38 cellular contexts compared by ENCODE assay signal in the genomic region with DNA sequence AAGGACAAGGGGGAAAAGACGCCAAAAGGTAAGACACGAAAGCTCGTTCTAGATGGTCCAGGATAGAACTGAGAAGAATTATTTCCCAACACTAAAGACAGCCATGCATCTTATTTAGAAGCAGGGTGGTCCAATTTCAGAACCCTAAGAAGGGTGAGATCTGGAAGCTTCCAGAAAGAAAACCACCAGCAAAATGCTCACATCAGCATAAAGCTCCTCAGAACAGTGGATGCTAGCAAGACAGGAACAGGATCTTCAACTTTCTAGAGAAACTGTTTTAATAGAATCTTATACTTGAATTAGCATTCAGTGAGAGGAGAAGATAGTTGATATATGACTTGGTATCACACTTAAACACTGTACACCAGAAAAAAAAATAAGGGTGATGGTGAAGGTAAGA.
"Had no signal": no experiment of that assay in that cellular context is flagged by ENCODE, and none has a peak within 500 bp of the region (broad histone marks: within the 10 kb centered on the region; RNA-seq: fewer than 3 reads in every experiment).

No MANE protein-coding gene starts in this region.

- H3K4me3 ChIP-seq: ascending aorta, cardiac muscle cell had no signal

- ATAC-seq: activated CD8-positive, alpha-beta T cell treated with anti-CD3 and anti-CD28 coated beads for 36 hours; activated naive CD8-positive, alpha-beta T cell treated with anti-CD3 and anti-CD28 coated beads, Interleukin-2, amount 50 U/mL, for 24 hours; activated T-cell treated with anti-CD3 and anti-CD28 coated beads, Interleukin-2, amount 50 U/mL, for 4 hours; activated T-helper 17 cell treated with anti-CD3 and anti-CD28 coated beads, Interleukin-2, amount 50 U/mL, for 72 hours had no signal

- H3K27me3 Mint-ChIP-seq: activated B cell treated with CpG ODN at 0.5 μM for 24 hours; activated CD4-positive, alpha-beta memory T cell treated with anti-CD3 and anti-CD28 coated beads for 36 hours; activated CD4-positive, alpha-beta T cell treated with anti-CD3 and anti-CD28 coated beads, Interleukin-2, amount 10 ng/mL, durations not matched to agents 24 days and 14 days; activated CD8-positive, alpha-beta T cell treated with anti-CD3 and anti-CD28 coated beads for 36 hours; activated naive CD4-positive, alpha-beta T cell treated with anti-CD3 and anti-CD28 coated beads, Interleukin-2, amount 10 ng/mL, durations not matched to agents 7 days and 5 days; activated naive CD4-positive, alpha-beta T cell treated with anti-CD3 and anti-CD28 coated beads, Interleukin-2, amount 50 U/mL, for 24 hours; activated naive CD8-positive, alpha-beta T cell; activated naive CD8-positive, alpha-beta T cell treated with anti-CD3 and anti-CD28 coated beads, Interleukin-2, amount 10 ng/mL, durations not matched to agents 7 days and 5 days; activated naive CD8-positive, alpha-beta T cell treated with anti-CD3 and anti-CD28 coated beads, Interleukin-2, amount 50 U/mL, for 24 hours; activated T-helper 17 cell treated with anti-CD3 and anti-CD28 coated beads, Interleukin-2, amount 50 U/mL, for 72 hours; central memory CD8-positive, alpha-beta T cell had no signal

- FAIRE-seq: bronchial epithelial cell, TTC549 had no signal

- H3K27ac ChIP-seq: ascending aorta, cardiac muscle cell, VCaP had no signal

- H3K27ac Mint-ChIP-seq: activated B cell treated with CpG ODN at 0.5 μM for 24 hours; activated CD4-positive, alpha-beta memory T cell treated with anti-CD3 and anti-CD28 coated beads for 36 hours; activated CD4-positive, alpha-beta T cell treated with anti-CD3 and anti-CD28 coated beads, Interleukin-2, amount 10 ng/mL, durations not matched to agents 24 days and 14 days; activated CD8-positive, alpha-beta T cell treated with anti-CD3 and anti-CD28 coated beads for 36 hours; activated naive CD4-positive, alpha-beta T cell treated with anti-CD3 and anti-CD28 coated beads, Interleukin-2, amount 10 ng/mL, durations not matched to agents 7 days and 5 days; activated naive CD4-positive, alpha-beta T cell treated with anti-CD3 and anti-CD28 coated beads, Interleukin-2, amount 50 U/mL, for 24 hours; activated naive CD8-positive, alpha-beta T cell; activated naive CD8-positive, alpha-beta T cell treated with anti-CD3 and anti-CD28 coated beads, Interleukin-2, amount 10 ng/mL, durations not matched to agents 7 days and 5 days; activated naive CD8-positive, alpha-beta T cell treated with anti-CD3 and anti-CD28 coated beads, Interleukin-2, amount 50 U/mL, for 24 hours; activated T-helper 1 cell treated with anti-CD3 and anti-CD28 coated beads, Interleukin-12 subunit alpha, Interleukin-12 subunit beta, Interleukin-2, Interleukin-4 antibody, amounts not matched to agents 30 ng/mL and 10 ng/mL and 1 ng/mL, durations not matched to agents 14 hours and 24 hours and 36 hours; activated T-helper 17 cell treated with anti-CD3 and anti-CD28 coated beads, Interleukin-2, amount 50 U/mL, for 72 hours; brain; T-helper 1 cell treated with Interleukin-12 subunit alpha and Interleukin-12 subunit beta and Interleukin-4 antibody, amounts not matched to agents 30 μg/mL and 1 μg/mL, for 36 hours; T-helper 2 cell treated with Interferon-gamma antibody and Interleukin-4, amounts not matched to agents 5 μg/mL and 100 μg/mL, for 36 hours had no signal

- H3K27me3 ChIP-seq: ascending aorta, cardiac muscle cell had no signal

- H3K4me1 Mint-ChIP-seq: activated B cell treated with CpG ODN at 0.5 μM for 24 hours; activated CD4-positive, alpha-beta T cell treated with anti-CD3 and anti-CD28 coated beads, Interleukin-2, amount 10 ng/mL, durations not matched to agents 24 days and 14 days; activated naive CD4-positive, alpha-beta T cell treated with anti-CD3 and anti-CD28 coated beads, Interleukin-2, amount 10 ng/mL, durations not matched to agents 7 days and 5 days; activated naive CD4-positive, alpha-beta T cell treated with anti-CD3 and anti-CD28 coated beads, Interleukin-2, amount 50 U/mL, for 24 hours; activated naive CD8-positive, alpha-beta T cell treated with anti-CD3 and anti-CD28 coated beads, Interleukin-2, amount 10 ng/mL, durations not matched to agents 7 days and 5 days; activated naive CD8-positive, alpha-beta T cell treated with anti-CD3 and anti-CD28 coated beads, Interleukin-2, amount 50 U/mL, for 24 hours; activated T-helper 17 cell treated with anti-CD3 and anti-CD28 coated beads, Interleukin-2, amount 50 U/mL, for 72 hours; brain; central memory CD8-positive, alpha-beta T cell had no signal

- H3K36me3 ChIP-seq: cardiac muscle cell had no signal

- H3K4me3 Mint-ChIP-seq: activated B cell treated with CpG ODN at 0.5 μM for 24 hours; activated CD4-positive, alpha-beta memory T cell treated with anti-CD3 and anti-CD28 coated beads for 36 hours; activated CD4-positive, alpha-beta T cell treated with anti-CD3 and anti-CD28 coated beads, Interleukin-2, amount 10 ng/mL, durations not matched to agents 24 days and 14 days; activated CD8-positive, alpha-beta T cell treated with anti-CD3 and anti-CD28 coated beads for 36 hours; activated naive CD4-positive, alpha-beta T cell treated with anti-CD3 and anti-CD28 coated beads, Interleukin-2, amount 10 ng/mL, durations not matched to agents 7 days and 5 days; activated naive CD4-positive, alpha-beta T cell treated with anti-CD3 and anti-CD28 coated beads, Interleukin-2, amount 50 U/mL, for 24 hours; activated naive CD8-positive, alpha-beta T cell; activated naive CD8-positive, alpha-beta T cell treated with anti-CD3 and anti-CD28 coated beads, Interleukin-2, amount 10 ng/mL, durations not matched to agents 7 days and 5 days; activated naive CD8-positive, alpha-beta T cell treated with anti-CD3 and anti-CD28 coated beads, Interleukin-2, amount 50 U/mL, for 24 hours; activated T-cell treated with anti-CD3 and anti-CD28 coated beads, Interleukin-2, amount 50 U/mL, for 4 hours; activated T-helper 1 cell treated with anti-CD3 and anti-CD28 coated beads, Interleukin-12 subunit alpha, Interleukin-12 subunit beta, Interleukin-2, Interleukin-4 antibody, amounts not matched to agents 30 ng/mL and 10 ng/mL and 1 ng/mL, durations not matched to agents 14 hours and 24 hours and 36 hours; activated T-helper 17 cell treated with anti-CD3 and anti-CD28 coated beads, Interleukin-2, amount 50 U/mL, for 72 hours; brain; central memory CD8-positive, alpha-beta T cell; T-helper 1 cell treated with Interleukin-12 subunit alpha and Interleukin-12 subunit beta and Interleukin-4 antibody, amounts not matched to agents 30 μg/mL and 1 μg/mL, for 36 hours; T-helper 2 cell treated with Interferon-gamma antibody and Interleukin-4, amounts not matched to agents 5 μg/mL and 100 μg/mL, for 36 hours had no signal

- DNase-seq: activated B cell treated with CpG ODN at 0.5 μM for 24 hours; activated CD4-positive, alpha-beta memory T cell treated with anti-CD3 and anti-CD28 coated beads for 36 hours; activated CD4-positive, alpha-beta T cell treated with anti-CD3 and anti-CD28 coated beads for 4 hours; activated CD4-positive, alpha-beta T cell treated with anti-CD3 and anti-CD28 coated beads, Interleukin-2, amount 10 ng/mL, durations not matched to agents 24 days and 14 days; activated CD4-positive, alpha-beta T cell treated with anti-CD3 and anti-CD28 coated beads, Interleukin-2, amount 50 U/mL, for 1 hour; activated CD4-positive, alpha-beta T cell treated with anti-CD3 and anti-CD28 coated beads, Interleukin-2, amount 50 U/mL, for 4 hours; activated CD4-positive, CD25-positive, alpha-beta regulatory T cell treated with anti-CD3 and anti-CD28 coated beads, Interleukin-2, amount 50 U/mL, for 72 hours; activated CD8-positive, alpha-beta memory T cell treated with anti-CD3 and anti-CD28 coated beads, Interleukin-2, amount 50 U/mL, for 4 hours; activated CD8-positive, alpha-beta T cell treated with anti-CD3 and anti-CD28 coated beads for 36 hours; activated effector memory CD4-positive, alpha-beta T cell treated with anti-CD3 and anti-CD28 coated beads, Interleukin-2, amount 50 U/mL, for 16 hours; activated gamma-delta T cell treated with Interleukin-2 at 50 U/mL for 16 hours; activated naive CD4-positive, alpha-beta T cell treated with anti-CD3 and anti-CD28 coated beads, Interleukin-2, amount 10 ng/mL, durations not matched to agents 7 days and 5 days; activated naive CD4-positive, alpha-beta T cell treated with Interleukin-2 at 50 U/mL for 16 hours; activated naive CD8-positive, alpha-beta T cell treated with anti-CD3 and anti-CD28 coated beads, Interleukin-2, amount 10 ng/mL, durations not matched to agents 7 days and 5 days; activated naive CD8-positive, alpha-beta T cell treated with anti-CD3 and anti-CD28 coated beads, Interleukin-2, amount 50 U/mL, for 24 hours; activated T-cell treated with anti-CD3 and anti-CD28 coated beads for 4 hours; activated T-cell treated with anti-CD3 and anti-CD28 coated beads, Interleukin-2, amount 50 U/mL, for 1 hour; activated T-cell treated with anti-CD3 and anti-CD28 coated beads, Interleukin-2, amount 50 U/mL, for 4 hours; amygdala; anterior cingulate cortex; caudate nucleus; cerebellar nuclear complex; T-helper 1 cell; T-helper 2 cell; T-helper 9 cell had no signal

- H3K4me1 ChIP-seq: ascending aorta had no signal
